Comparison of ENCODE assay signal across 20 cellular contexts in the genomic region with DNA sequence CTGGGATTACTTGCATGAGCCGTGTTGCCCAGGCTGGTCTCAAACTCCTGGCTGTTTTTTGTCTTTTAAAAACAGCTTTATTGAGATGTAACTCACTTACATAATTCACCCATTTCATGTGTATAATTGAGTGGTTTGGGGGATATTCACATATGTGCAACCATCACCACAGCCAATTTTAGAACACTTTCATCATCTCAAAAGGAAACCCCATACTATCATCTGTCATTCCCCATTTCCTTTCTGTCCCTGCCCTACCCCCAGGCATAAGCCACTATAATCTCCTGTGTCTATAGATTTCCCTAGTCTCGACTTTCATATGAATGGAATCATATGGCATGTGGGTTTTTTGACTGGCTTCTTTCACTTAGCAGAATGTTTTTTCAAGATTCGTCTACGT. TPM values are rescaled to one million over a fixed set of nuclear protein-coding genes. Genes with fewer than 3 reads are reported as not detected.
A peak's percentile ranks its signal among the peaks of the same experiment; 100 is the strongest.
DNase-seq lines count a peak whose midpoint lies in the region; ATAC-seq, FAIRE-seq and TF ChIP-seq lines count a peak whose summit lies in the region.
"Had no signal": no experiment of that assay in that cellular context is flagged by ENCODE, and none has a peak within 500 bp of the region (broad histone marks: within the 10 kb centered on the region; RNA-seq: fewer than 3 reads in every experiment).

No MANE protein-coding gene starts in this region.

- no peaks in the 10 kb centered on the region for H3K9me3 ChIP-seq in SK-N-MC (ENCODE audit: low read depth, low read length)
- H3K9me3 ChIP-seq: SK-N-SH had no signal

- DNase-seq in activated naive CD4-positive, alpha-beta T cell treated with anti-CD3 and anti-CD28 coated beads, Interleukin-2, amount 50 U/mL, for 72 hours (ENCODE audit: low spot score in 2 of 2), result no peak
- no peak for DNase-seq in activated naive CD4-positive, alpha-beta T cell treated with anti-CD3 and anti-CD28 coated beads for 36 hours
- peak; percentile 97 for DNase-seq in MV-4-11 (lab: John Stamatoyannopoulos, UW)
- peak; percentile 83 for DNase-seq in SK-N-MC (ENCODE audit: low read depth, low spot score)
- DNase-seq in NCI-H524 (lab: John Stamatoyannopoulos, UW), result no peak
- no peak for DNase-seq in ecto neural progenitor cell (ENCODE audit: low spot score)
- no peak for DNase-seq in GM12891 (ENCODE audit: insufficient read length, low spot score)
- DNase-seq: 8988T, COR-L47, HCEC 1CT, IMR-90, NCI-H1092 treated with DMSO at 0.1 percent for 48 hours, NCI-H1694, NCI-H2107, NCI-H446, NCI-H748 treated with DMSO at 0.1 percent for 48 hours, SK-N-SH, T-helper 17 cell had no signal

- no peak for TF ChIP-seq POLR2A in GM12891 (IDR thresholded peaks at IDR 0.05; ENCODE audit: low read depth, low read length)

- CTCF ChIA-PET in activated naive CD4-positive, alpha-beta T cell treated with anti-CD3 and anti-CD28 coated beads for 36 hours (lab: Charles Lee), result interaction anchor here (0.6 kb wide), 1 partner anchor 156 kb away, joined by 3 read pairs; no protein-coding TSS in a partner anchor

- H3K36me3 Mint-ChIP-seq in activated naive CD4-positive, alpha-beta T cell treated with anti-CD3 and anti-CD28 coated beads, Interleukin-2, amount 50 U/mL, for 72 hours, result peaks cover 38 to 43% of the 10 kb centered on the region in 2 donors
- H3K36me3 Mint-ChIP-seq in activated naive CD4-positive, alpha-beta T cell treated with anti-CD3 and anti-CD28 coated beads for 36 hours (ENCODE audit: low read depth), result peaks cover 40% of the 10 kb centered on the region

- H3K9ac ChIP-seq in SK-N-MC (ENCODE audit: insufficient read length), result no peak overlapping the region
- H3K9ac ChIP-seq: SK-N-SH had no signal

- 0 out of 2 replicates have a peak overlapping the region, but pooled peaks have one; percentile 60 for H3K27ac ChIP-seq in SK-N-MC
- H3K27ac ChIP-seq: C4-2B had no signal

- peaks cover 73% of the 10 kb centered on the region for H3K36me3 ChIP-seq in SK-N-MC (ENCODE audit: insufficient read depth, low read length)

- no peak overlapping the region for H3K4me3 Mint-ChIP-seq in activated naive CD4-positive, alpha-beta T cell treated with anti-CD3 and anti-CD28 coated beads for 36 hours
- H3K4me3 Mint-ChIP-seq: T-helper 17 cell had no signal

- H3K27ac Mint-ChIP-seq in activated naive CD4-positive, alpha-beta T cell treated with anti-CD3 and anti-CD28 coated beads, Interleukin-2, amount 50 U/mL, for 72 hours, result no peak overlapping the region
- H3K27ac Mint-ChIP-seq in activated naive CD4-positive, alpha-beta T cell treated with anti-CD3 and anti-CD28 coated beads for 36 hours, result no peak overlapping the region
- H3K27ac Mint-ChIP-seq: T-helper 17 cell had no signal

- H3K9me3 Mint-ChIP-seq in activated naive CD4-positive, alpha-beta T cell treated with anti-CD3 and anti-CD28 coated beads, Interleukin-2, amount 50 U/mL, for 72 hours, result peaks cover 14 to 22% of the 10 kb centered on the region in 2 donors
- peaks cover 19% of the 10 kb centered on the region for H3K9me3 Mint-ChIP-seq in activated naive CD4-positive, alpha-beta T cell treated with anti-CD3 and anti-CD28 coated beads for 36 hours

- H3K4me1 Mint-ChIP-seq in activated naive CD4-positive, alpha-beta T cell treated with anti-CD3 and anti-CD28 coated beads for 36 hours (ENCODE audit: low read depth), result no peaks in the 10 kb centered on the region
- H3K4me1 Mint-ChIP-seq: T-helper 17 cell had no signal

- H3K4me3 ChIP-seq in SK-N-MC, result no peak overlapping the region

- peak; percentile 22 to 53 for ATAC-seq in activated naive CD4-positive, alpha-beta T cell treated with anti-CD3 and anti-CD28 coated beads, Interleukin-2, amount 50 U/mL, for 72 hours
- no peak for ATAC-seq in HG03520 (IDR thresholded peaks at IDR 0.05; ENCODE audit: unreplicated experiment)
- ATAC-seq: T-helper 17 cell had no signal

- intact Hi-C loops in activated naive CD4-positive, alpha-beta T cell treated with anti-CD3 and anti-CD28 coated beads for 36 hours (cut with micrococcal nuclease), result no loop called here

- no peaks in the 10 kb centered on the region for H3K27me3 Mint-ChIP-seq in activated naive CD4-positive, alpha-beta T cell treated with anti-CD3 and anti-CD28 coated beads for 36 hours (ENCODE audit: low read depth)
- H3K27me3 Mint-ChIP-seq: T-helper 17 cell had no signal

- FAIRE-seq in GM12891 (lab: Jason Lieb, UNC), result no peak

TF ChIP-seq in GM12891, 5 proteins besides CTCF, POLR2A, EP300 and RAD21:
- no peak for TF ChIP-seq SPI1 (IDR thresholded peaks at IDR 0.05; ENCODE audit: low read depth, low read length)
- no peak for TF ChIP-seq POLR2AphosphoS5 (IDR thresholded peaks at IDR 0.05; ENCODE audit: low read depth, low read length)
- no peak for TF ChIP-seq POU2F2 (IDR thresholded peaks at IDR 0.05; ENCODE audit: low read depth, low read length)
- TF ChIP-seq PAX5 (IDR thresholded peaks at IDR 0.05; ENCODE audit: insufficient read depth, low read length, severe bottlenecking), result no peak
- TF ChIP-seq TAF1 (IDR thresholded peaks at IDR 0.05; ENCODE audit: low read depth, low read length), result no peak

RNA-seq across cellular contexts. Expression of a gene that starts 43.3 kb away (rescaled TPM):
- 1 to 10 TPM; 3.8 to 6.8 TPM for total RNA-seq in activated naive CD4-positive, alpha-beta T cell treated with anti-CD3 and anti-CD28 coated beads, Interleukin-2, amount 50 U/mL, for 72 hours
- 1 to 10 TPM; 1.6 to 2.4 TPM for total RNA-seq in activated naive CD4-positive, alpha-beta T cell treated with anti-CD3 and anti-CD28 coated beads for 36 hours
- 13.7 TPM for polyA plus RNA-seq in GM12891 (2012; ENCODE audit: low read depth, missing spikeins)

Comparison
In these comparisons a context has a peak if more than half of its experiments do, and no peak if none do; other contexts are left out.
1. DNase-seq: peak in MV-4-11 (single experiment) and SK-N-MC (single experiment); none in activated naive CD4-positive, alpha-beta T cell treated with anti-CD3 and anti-CD28 coated beads, Interleukin-2, amount 50 U/mL, for 72 hours (0 of 2), activated naive CD4-positive, alpha-beta T cell treated with anti-CD3 and anti-CD28 coated beads for 36 hours (single experiment), NCI-H524 (0 of 2), ecto neural progenitor cell (single experiment) and GM12891 (single experiment).